ENCODE assay signal across 4 cellular contexts in genomic region chr1:205823260-205823659, GRCh38. TPM values are rescaled to one million over a fixed set of nuclear protein-coding genes. Genes with fewer than 3 reads are reported as not detected.
"Had no signal": no experiment of that assay in that cellular context is flagged by ENCODE, and none has a peak within 500 bp of the region (broad histone marks: within the 10 kb centered on the region; RNA-seq: fewer than 3 reads in every experiment).

No MANE protein-coding gene starts in this region.

RNA-seq across cellular contexts. Expression of gene PM20D1, which starts 26.7 kb away (rescaled TPM):
- total RNA-seq: fibroblast of villous mesenchyme, mammary epithelial cell, myocyte, neural crest cell had no signal
- polyA plus RNA-seq: mammary epithelial cell had no signal
